1 cellular context compared by ENCODE assay signal in genomic region chrX:49183701-49184281, GRCh38.
TF ChIP-seq lines count a peak whose summit lies in the region.

No MANE protein-coding gene starts in this region.

TF ChIP-seq in GM23338, 12 proteins besides CTCF, POLR2A, EP300 and RAD21 (continued from another document):
- TF ChIP-seq ZNF462 (CRISPR knock-in tag; IDR thresholded peaks at IDR 0.05) (no peak), ETS1 (IDR thresholded peaks at IDR 0.05) (no peak), JUNB (IDR thresholded peaks at IDR 0.05; ENCODE audit: unreplicated experiment) (no peak), ZNF114 (CRISPR knock-in tag; IDR thresholded peaks at IDR 0.05) (no peak)
